1 cellular context compared by ENCODE assay signal in the genomic region with DNA sequence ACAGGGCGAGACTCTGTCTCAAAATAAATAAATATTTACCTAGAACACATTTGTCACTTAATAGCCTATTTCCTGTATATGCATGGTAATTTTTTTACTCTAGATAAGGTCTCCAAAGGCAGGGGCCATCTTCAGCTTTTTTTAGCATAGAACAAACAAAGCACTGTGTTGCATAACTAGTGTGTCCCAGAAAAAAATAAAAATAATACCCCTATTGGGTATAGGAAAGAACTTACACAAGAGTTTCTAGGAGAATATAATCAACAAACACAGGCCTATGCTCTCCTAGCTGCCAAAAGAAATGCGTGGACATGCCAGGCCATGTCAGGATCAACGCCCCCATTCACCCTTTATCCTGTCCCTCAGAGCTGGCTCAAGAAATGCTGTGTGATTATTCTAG.
TF ChIP-seq lines count a peak whose summit lies in the region.

No MANE protein-coding gene starts in this region.

TF ChIP-seq in IMR-90, 13 proteins besides CTCF, POLR2A, EP300 and RAD21 (continued from another document):
- TF ChIP-seq ELK1 (IDR thresholded peaks at IDR 0.05; ENCODE audit: borderline replicate concordance, low read depth, low read length) (no peak), FOS (IDR thresholded peaks at IDR 0.05; ENCODE audit: low read depth, low read length) (no peak), BHLHE40 (IDR thresholded peaks at IDR 0.05; ENCODE audit: low read depth, low read length) (no peak), RFX5 (IDR thresholded peaks at IDR 0.05; ENCODE audit: low read depth, low read length) (no peak), CHD1 (IDR thresholded peaks at IDR 0.05; ENCODE audit: low read depth, low read length) (no peak)
